In genomic region chr18:79678665-79679551, GRCh38 we compare ENCODE assay signal across 1 cellular context.
A peak's percentile ranks its signal among the peaks of the same experiment; 100 is the strongest.
TF ChIP-seq lines count a peak whose summit lies in the region.

No MANE protein-coding gene starts in this region.

TF ChIP-seq in liver, 16 proteins besides CTCF, POLR2A, EP300 and RAD21 (continued from another document):
- peak; percentile 66 for TF ChIP-seq REST (IDR thresholded peaks at IDR 0.05)
- TF ChIP-seq FOXA2 (IDR thresholded peaks at IDR 0.05), result no peak
- TF ChIP-seq HNF4G (IDR thresholded peaks at IDR 0.05), result no peak
- TF ChIP-seq RXRA (IDR thresholded peaks at IDR 0.05), result peak; percentile 43 to 71
- no peak for TF ChIP-seq MAX (IDR thresholded peaks at IDR 0.05)
- no peak for TF ChIP-seq FOXA1 (IDR thresholded peaks at IDR 0.05)
- no peak for TF ChIP-seq NR2F2 (IDR thresholded peaks at IDR 0.05)
- TF ChIP-seq JUND (IDR thresholded peaks at IDR 0.05), result no peak
- no peak for TF ChIP-seq EGR1 (IDR thresholded peaks at IDR 0.05; ENCODE audit: low read depth in 2 of 2)
- no peak for TF ChIP-seq HNF4A (conservative IDR thresholded peaks at IDR 0.05)
